In the genomic region with DNA sequence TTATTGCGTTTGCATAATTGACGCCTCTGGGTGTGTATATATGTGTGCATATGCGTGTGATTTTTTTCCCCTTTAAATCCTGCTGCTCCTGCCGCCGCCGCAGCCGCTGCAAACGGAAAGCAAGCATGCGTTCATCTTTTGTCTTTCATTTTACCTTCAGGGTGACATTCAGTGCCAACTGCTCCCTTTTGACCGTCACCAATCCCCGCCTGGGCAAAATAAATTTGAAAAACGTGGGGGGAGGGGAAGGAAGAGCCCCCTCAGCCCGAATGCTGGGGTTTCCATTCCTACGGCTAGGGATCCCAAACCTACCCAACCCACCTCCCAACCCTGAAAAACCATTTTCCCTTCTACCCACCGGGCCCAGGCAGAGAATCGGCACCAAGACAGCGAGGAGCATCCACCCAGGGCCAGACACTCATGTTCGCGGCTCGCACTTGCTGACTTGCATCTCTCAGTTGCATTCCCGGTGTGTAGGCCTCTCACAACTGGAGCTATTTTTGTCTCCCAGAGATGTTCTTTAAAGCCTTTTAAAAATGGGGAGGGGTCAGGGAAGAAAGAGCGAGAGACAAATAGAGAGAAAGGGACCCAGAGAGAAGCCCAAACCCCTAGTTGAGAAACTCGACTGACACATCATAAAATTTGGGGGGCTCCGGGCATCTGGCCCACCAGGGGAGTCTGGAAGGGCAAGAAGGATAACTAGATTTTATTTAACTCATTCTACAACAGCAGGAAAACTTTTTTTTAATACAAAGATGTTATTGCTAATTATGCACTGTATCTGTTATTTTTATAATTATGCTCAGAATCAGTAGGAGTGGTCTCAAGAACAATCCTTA, we compare ENCODE assay signal across 7 cellular contexts.
DNase-seq lines count a peak whose midpoint lies in the region; FAIRE-seq and TF ChIP-seq lines count a peak whose summit lies in the region.

No MANE protein-coding gene starts in this region.

- H3K9me3 ChIP-seq in keratinocyte (ENCODE audit: control insufficient read depth, low read depth, low read length) (no peaks in the 10 kb centered on the region), spleen (no peaks in the 10 kb centered on the region)

- in situ Hi-C loops in astrocyte of the cerebellum (cut with HindIII; ENCODE audit: low sequenced_read_pairs) = no loop called here

- no peak overlapping the region for H3K9ac ChIP-seq in keratinocyte (ENCODE audit: control insufficient read depth, extremely low read depth, insufficient read depth, low read length)

- no peak overlapping the region for H2AFZ ChIP-seq in keratinocyte (ENCODE audit: control insufficient read depth, low read length)

- TF ChIP-seq CTCF in astrocyte of the cerebellum (IDR thresholded peaks at IDR 0.05; ENCODE audit: low read depth, low read length, missing control alignments) (no peak), keratinocyte (optimal IDR thresholded peaks at IDR 0.05 in 1 of 3, IDR thresholded peaks at IDR 0.05 in 1 of 3, conservative IDR thresholded peaks at IDR 0.05 in 1 of 3; ENCODE audit: extremely low read depth in 1 of 3, insufficient read depth in 2 of 3, low read length in 3 of 3) (no peak), spleen (IDR thresholded peaks at IDR 0.05 in 8 of 11, conservative IDR thresholded peaks at IDR 0.05 in 3 of 11) (no peak)

- no peaks in the 10 kb centered on the region for H3K36me3 ChIP-seq in keratinocyte (ENCODE audit: control insufficient read depth in 2 of 2, extremely low read depth in 1 of 2, insufficient read depth in 2 of 2, low read length in 2 of 2)
- H3K36me3 ChIP-seq in spleen = no peaks in the 10 kb centered on the region

- H3K27ac ChIP-seq in keratinocyte (ENCODE audit: control insufficient read depth, insufficient read depth, low read length) (no peak overlapping the region), spleen (peak overlapping the region in 2 of 8 donors; percentile 11 to 78)

- no peaks in the 10 kb centered on the region for H3K4me1 ChIP-seq in keratinocyte (ENCODE audit: control insufficient read depth, extremely low read depth, insufficient read depth, low read length)
- H3K4me1 ChIP-seq in spleen = peaks cover 0 to 10% (median 0%) of the 10 kb centered on the region in 6 donors

- dilution Hi-C loops in keratinocyte (cut with MboI; ENCODE audit: extremely low pct_ligation_motif_present, low sequenced_read_pairs) = no loop called here

- peak; percentile 56 for DNase-seq in NCI-H1092 (lab: John Stamatoyannopoulos, UW)
- no peak for DNase-seq in astrocyte of the cerebellum (ENCODE audit: low read depth)
- no peak for DNase-seq in keratinocyte (ENCODE audit: low read depth, low spot score)
- no peak for DNase-seq in spleen
- no peak for DNase-seq in NCI-H2029 (lab: John Stamatoyannopoulos, UW)
- no peak for DNase-seq in posterior vena cava (ENCODE audit: low spot score)
- no peak for DNase-seq in activated naive CD4-positive, alpha-beta T cell (lab: John Stamatoyannopoulos, UW)

- peaks cover 17% of the 10 kb centered on the region for H3K27me3 ChIP-seq in keratinocyte (ENCODE audit: control insufficient read depth, extremely low read depth, insufficient read depth, low read length)
- peaks cover 0 to 32% (median 6%) of the 10 kb centered on the region in 7 donors for H3K27me3 ChIP-seq in spleen (replicated peaks in 1 of 7)

- no peak for FAIRE-seq in keratinocyte (lab: Jason Lieb, UNC)

- H3K9me1 ChIP-seq in keratinocyte (ENCODE audit: control insufficient read depth, extremely low read depth, insufficient read depth, low read length) = no peaks in the 10 kb centered on the region

- no peak for TF ChIP-seq POLR2A in spleen (IDR thresholded peaks at IDR 0.05)

- H4K20me1 ChIP-seq in keratinocyte (ENCODE audit: control insufficient read depth, extremely low read depth, insufficient read depth, low read length) = no peaks in the 10 kb centered on the region

- H3K4me2 ChIP-seq in keratinocyte (ENCODE audit: control insufficient read depth, extremely low read depth, insufficient read depth, low read depth, low read length) = peak overlapping the region; percentile 67

- intact Hi-C loops in spleen (cut with DNase I; ENCODE audit: low total_unique reads) = no loop called here
- intact Hi-C loops in posterior vena cava (cut with DNase I) = no loop called here

- H3K4me3 ChIP-seq in astrocyte of the cerebellum (ENCODE audit: low read depth, low read length) (peak overlapping the region; percentile 52), keratinocyte (ENCODE audit: control insufficient read depth in 2 of 3, extremely low read depth in 1 of 3, insufficient read depth in 2 of 3, low read depth in 1 of 3, low read length in 3 of 3) (peak overlapping the region in 2 of 3 experiments; percentile 52 to 62), spleen (peak overlapping the region; percentile 18 to 67 (median 28))

- WGBS in spleen, 5 donors = 22 to 31% (median 26%) methylated on average over 24 of the region's 24 CpGs

- no peaks in the 10 kb centered on the region for H3K79me2 ChIP-seq in keratinocyte (ENCODE audit: control insufficient read depth, insufficient read depth, low read length)
